In genomic region chr17:80461527-80462166, GRCh38 we compare ENCODE assay signal across 29 cellular contexts. TPM values are rescaled to one million over a fixed set of nuclear protein-coding genes. Genes with fewer than 3 reads are reported as not detected.
"Had no signal": no experiment of that assay in that cellular context is flagged by ENCODE, and none has a peak within 500 bp of the region (broad histone marks: within the 10 kb centered on the region; RNA-seq: fewer than 3 reads in every experiment).

No MANE protein-coding gene starts in this region.

- H3K27ac Mint-ChIP-seq: activated CD4-positive, alpha-beta T cell treated with anti-CD3 and anti-CD28 coated beads for 36 hours; activated CD8-positive, alpha-beta T cell treated with anti-CD3 and anti-CD28 coated beads for 36 hours; activated naive CD4-positive, alpha-beta T cell treated with anti-CD3 and anti-CD28 coated beads, Interleukin-2, amount 10 ng/mL, durations not matched to agents 7 days and 5 days; activated naive CD8-positive, alpha-beta T cell treated with anti-CD3 and anti-CD28 coated beads for 36 hours; activated T-cell treated with anti-CD3 and anti-CD28 coated beads, Interleukin-2, amount 50 U/mL, for 72 hours; activated T-helper 2 cell treated with anti-CD3 and anti-CD28 coated beads, Interferon-gamma antibody, Interleukin-2, Interleukin-4, amounts not matched to agents 10 μg/mL and 5 μg/mL and 100 μg/mL, durations not matched to agents 14 hours and 24 hours and 36 hours; T-cell had no signal

- DNase-seq: activated CD4-positive, alpha-beta T cell treated with anti-CD3 and anti-CD28 coated beads for 36 hours; activated CD4-positive, alpha-beta T cell treated with anti-CD3 and anti-CD28 coated beads, Interleukin-2, amount 50 U/mL, for 1 hour; activated CD8-positive, alpha-beta memory T cell treated with anti-CD3 and anti-CD28 coated beads, Interleukin-2, amount 50 U/mL, for 4 hours; activated CD8-positive, alpha-beta T cell treated with anti-CD3 and anti-CD28 coated beads for 36 hours; activated gamma-delta T cell treated with Interleukin-2 at 50 U/mL for 16 hours; activated naive CD4-positive, alpha-beta T cell treated with anti-CD3 and anti-CD28 coated beads, Interleukin-2, amount 10 ng/mL, durations not matched to agents 7 days and 5 days; activated naive CD8-positive, alpha-beta T cell treated with anti-CD3 and anti-CD28 coated beads for 36 hours; activated T-cell treated with anti-CD3 and anti-CD28 coated beads, Interleukin-2, amount 50 U/mL, for 72 hours; NCI-H1092; NCI-H1417; NCI-H1694; NCI-H2029; NCI-H2107; NCI-H2171 treated with DMSO at 0.1 percent for 48 hours; NCI-H226; NCI-H510A; NCI-H526 treated with DMSO at 0.1 percent for 48 hours; NCI-H82; OCI-M1; RPMI8226; T-cell; T-helper 2 cell; T1000 had no signal

- ATAC-seq: activated CD4-positive, alpha-beta T cell treated with anti-CD3 and anti-CD28 coated beads for 36 hours; activated CD8-positive, alpha-beta T cell treated with anti-CD3 and anti-CD28 coated beads for 36 hours; activated T-cell treated with anti-CD3 and anti-CD28 coated beads, Interleukin-2, amount 50 U/mL, for 72 hours; Panc1; Right ventricle myocardium inferior had no signal

- H3K4me3 ChIP-seq: SK-N-MC had no signal

- H3K9ac ChIP-seq: KMS-11 had no signal

- H3K4me2 ChIP-seq: KMS-11 had no signal

- H3K4me3 Mint-ChIP-seq: activated CD4-positive, alpha-beta T cell treated with anti-CD3 and anti-CD28 coated beads for 36 hours; activated CD8-positive, alpha-beta T cell treated with anti-CD3 and anti-CD28 coated beads for 36 hours; activated naive CD4-positive, alpha-beta T cell treated with anti-CD3 and anti-CD28 coated beads, Interleukin-2, amount 10 ng/mL, durations not matched to agents 7 days and 5 days; activated naive CD8-positive, alpha-beta T cell treated with anti-CD3 and anti-CD28 coated beads for 36 hours; activated T-cell treated with anti-CD3 and anti-CD28 coated beads, Interleukin-2, amount 50 U/mL, for 72 hours; T-cell had no signal

- H3K27ac ChIP-seq: KMS-11, SK-N-MC had no signal

- H3K36me3 Mint-ChIP-seq: activated naive CD4-positive, alpha-beta T cell treated with anti-CD3 and anti-CD28 coated beads, Interleukin-2, amount 10 ng/mL, durations not matched to agents 7 days and 5 days; activated naive CD8-positive, alpha-beta T cell treated with anti-CD3 and anti-CD28 coated beads for 36 hours; T-cell had no signal

- H3K9me3 Mint-ChIP-seq: activated CD8-positive, alpha-beta T cell treated with anti-CD3 and anti-CD28 coated beads for 36 hours; activated naive CD4-positive, alpha-beta T cell treated with anti-CD3 and anti-CD28 coated beads, Interleukin-2, amount 10 ng/mL, durations not matched to agents 7 days and 5 days; activated naive CD8-positive, alpha-beta T cell treated with anti-CD3 and anti-CD28 coated beads for 36 hours; activated T-cell treated with anti-CD3 and anti-CD28 coated beads, Interleukin-2, amount 50 U/mL, for 72 hours; activated T-helper 2 cell treated with anti-CD3 and anti-CD28 coated beads, Interferon-gamma antibody, Interleukin-2, Interleukin-4, amounts not matched to agents 10 μg/mL and 5 μg/mL and 100 μg/mL, durations not matched to agents 14 hours and 24 hours and 36 hours; T-cell had no signal

RNA-seq across cellular contexts. Expression of gene NPTX1, which starts 14.8 kb away (rescaled TPM):
- total RNA-seq: MCF 10A, Right ventricle myocardium inferior had no signal
